Comparison of ENCODE assay signal across 7 cellular contexts in genomic region chr20:40689100-40689942, GRCh38. TPM values are rescaled to one million over a fixed set of nuclear protein-coding genes. Genes with fewer than 3 reads are reported as not detected.
A peak's percentile ranks its signal among the peaks of the same experiment; 100 is the strongest.
DNase-seq lines count a peak whose midpoint lies in the region; ATAC-seq, FAIRE-seq and TF ChIP-seq lines count a peak whose summit lies in the region.

TSS of gene MAFB (minus strand) at chr20:40689236. CDS start at chr20:40688850, 386 bp downstream.

- peak within 1 kb of the TSS; percentile 34 for H3K4me3 ChIP-seq in GM12865 (ENCODE audit: low read depth, low read length)
- H3K4me3 ChIP-seq in neural cell (ENCODE audit: low read length), result peak within 1 kb of the TSS; percentile 92
- H3K4me3 ChIP-seq in thoracic aorta, result peak within 1 kb of the TSS; percentile 77

- no peaks in the 10 kb centered on the region for H3F3A ChIP-seq in neural cell (ENCODE audit: insufficient read depth, low read length, poor library complexity, severe bottlenecking)

- TF ChIP-seq CTCF in GM12865 (IDR thresholded peaks at IDR 0.05; ENCODE audit: insufficient read depth, low read depth, low read length, missing control alignments), result no peak
- no peak for TF ChIP-seq CTCF in neural cell (IDR thresholded peaks at IDR 0.05; ENCODE audit: poor library complexity, severe bottlenecking)
- no peak for TF ChIP-seq CTCF in thoracic aorta (IDR thresholded peaks at IDR 0.05)

- peak within 1 kb of the TSS; percentile 92 for H3K9ac ChIP-seq in neural cell (ENCODE audit: low read length)

- no peak for FAIRE-seq in frontal cortex (lab: Jason Lieb, UNC)

- peaks cover 12% of the 10 kb centered on the region for H3K79me2 ChIP-seq in neural cell (replicated peaks; ENCODE audit: insufficient read depth, low read length)

- H3K27ac Mint-ChIP-seq in activated naive CD4-positive, alpha-beta T cell treated with anti-CD3 and anti-CD28 coated beads, Interleukin-2, amount 10 ng/mL, durations not matched to agents 7 days and 5 days, result peak within 1 kb of the TSS; percentile 67

- H3K27me3 ChIP-seq in neural cell (ENCODE audit: insufficient read depth, low read depth, low read length) (peaks cover 90% of the 10 kb centered on the region), thoracic aorta (replicated peaks; ENCODE audit: insufficient read depth) (no peaks in the 10 kb centered on the region)

- peak within 1 kb of the TSS; percentile 61 for H3K4me3 Mint-ChIP-seq in activated naive CD4-positive, alpha-beta T cell treated with anti-CD3 and anti-CD28 coated beads, Interleukin-2, amount 10 ng/mL, durations not matched to agents 7 days and 5 days

- CTCF ChIA-PET in activated naive CD4-positive, alpha-beta T cell treated with anti-CD3 and anti-CD28 coated beads, Interleukin-2, amount 10 ng/mL, durations not matched to agents 7 days and 5 days (lab: Charles Lee), result interaction anchor here (1.0 to 1.3 kb wide), 3 partner anchors 273 to 1640 kb away, joined by 3 to 4 read pairs (median 3); no protein-coding TSS in a partner anchor

- peaks cover 97% of the 10 kb centered on the region for H3K27me3 Mint-ChIP-seq in activated naive CD4-positive, alpha-beta T cell treated with anti-CD3 and anti-CD28 coated beads, Interleukin-2, amount 10 ng/mL, durations not matched to agents 7 days and 5 days

- TF ChIP-seq EP300 in neural cell (conservative IDR thresholded peaks at IDR 0.05; ENCODE audit: poor library complexity, severe bottlenecking), result peak; percentile 76

- H3K4me1 ChIP-seq in thoracic aorta (ENCODE audit: control insufficient read depth in 1 of 2, low read depth in 2 of 2), result peaks cover 4 to 25% of the 10 kb centered on the region in 2 donors

- peak within 1 kb of the TSS; percentile 93 for H2AFZ ChIP-seq in neural cell (ENCODE audit: low read depth, low read length)

- DNase-seq in GM12865 (ENCODE audit: low read depth) (peak; percentile 66), NCI-H345 (lab: John Stamatoyannopoulos, UW) (peak; percentile 98), frontal cortex (ENCODE audit: low spot score in 2 of 2) (peak; percentile 98 to 99), thoracic aorta (ENCODE audit: low spot score) (peak; percentile 73)
- DNase-seq in activated naive CD4-positive, alpha-beta T cell treated with anti-CD3 and anti-CD28 coated beads, Interleukin-2, amount 10 ng/mL, durations not matched to agents 7 days and 5 days, result peak; percentile 60

- H3K9me3 ChIP-seq in neural cell (ENCODE audit: low read length) (no peaks in the 10 kb centered on the region), thoracic aorta (no peaks in the 10 kb centered on the region)

- peak; percentile 38 for TF ChIP-seq RAD21 in neural cell (conservative IDR thresholded peaks at IDR 0.05)

- H3K36me3 Mint-ChIP-seq in activated naive CD4-positive, alpha-beta T cell treated with anti-CD3 and anti-CD28 coated beads, Interleukin-2, amount 10 ng/mL, durations not matched to agents 7 days and 5 days, result no peaks in the 10 kb centered on the region

- no peaks in the 10 kb centered on the region for H3K9me3 Mint-ChIP-seq in activated naive CD4-positive, alpha-beta T cell treated with anti-CD3 and anti-CD28 coated beads, Interleukin-2, amount 10 ng/mL, durations not matched to agents 7 days and 5 days

- peaks cover 5% of the 10 kb centered on the region for H3K36me3 ChIP-seq in neural cell (ENCODE audit: insufficient read depth, low read length)
- no peaks in the 10 kb centered on the region for H3K36me3 ChIP-seq in thoracic aorta

- H3K9me2 ChIP-seq in neural cell (ENCODE audit: insufficient read depth, low read length), result no peaks in the 10 kb centered on the region

- peaks cover 17% of the 10 kb centered on the region for H3K4me1 Mint-ChIP-seq in activated naive CD4-positive, alpha-beta T cell treated with anti-CD3 and anti-CD28 coated beads, Interleukin-2, amount 10 ng/mL, durations not matched to agents 7 days and 5 days

- ATAC-seq in HG02678 (IDR thresholded peaks at IDR 0.05; ENCODE audit: unreplicated experiment) (peak; percentile 54), thoracic aorta (ENCODE audit: insufficient number of reproducible peaks, low FRiP score, low read depth) (peak; percentile 74)

- H3K27ac ChIP-seq in neural cell (ENCODE audit: low read length), result peak within 1 kb of the TSS; percentile 84
- peak within 1 kb of the TSS; percentile 98 for H3K27ac ChIP-seq in thoracic aorta

- peak within 1 kb of the TSS; percentile 85 for H3K4me2 ChIP-seq in neural cell (ENCODE audit: low read length)

- H4K20me1 ChIP-seq in neural cell (ENCODE audit: insufficient read depth), result peaks cover 12% of the 10 kb centered on the region

TF ChIP-seq in neural cell, 6 proteins besides CTCF, POLR2A, EP300 and RAD21:
- TF ChIP-seq TAF1 (IDR thresholded peaks at IDR 0.05; ENCODE audit: low read depth), result peak; percentile 96
- no peak for TF ChIP-seq SMC3 (conservative IDR thresholded peaks at IDR 0.05; ENCODE audit: poor library complexity)
- TF ChIP-seq MXI1 (conservative IDR thresholded peaks at IDR 0.05; ENCODE audit: poor library complexity, severe bottlenecking), result peak; percentile 27
- peak; percentile 99 for TF ChIP-seq POLR2AphosphoS5 (IDR thresholded peaks at IDR 0.05)
- TF ChIP-seq, protein P1, sequence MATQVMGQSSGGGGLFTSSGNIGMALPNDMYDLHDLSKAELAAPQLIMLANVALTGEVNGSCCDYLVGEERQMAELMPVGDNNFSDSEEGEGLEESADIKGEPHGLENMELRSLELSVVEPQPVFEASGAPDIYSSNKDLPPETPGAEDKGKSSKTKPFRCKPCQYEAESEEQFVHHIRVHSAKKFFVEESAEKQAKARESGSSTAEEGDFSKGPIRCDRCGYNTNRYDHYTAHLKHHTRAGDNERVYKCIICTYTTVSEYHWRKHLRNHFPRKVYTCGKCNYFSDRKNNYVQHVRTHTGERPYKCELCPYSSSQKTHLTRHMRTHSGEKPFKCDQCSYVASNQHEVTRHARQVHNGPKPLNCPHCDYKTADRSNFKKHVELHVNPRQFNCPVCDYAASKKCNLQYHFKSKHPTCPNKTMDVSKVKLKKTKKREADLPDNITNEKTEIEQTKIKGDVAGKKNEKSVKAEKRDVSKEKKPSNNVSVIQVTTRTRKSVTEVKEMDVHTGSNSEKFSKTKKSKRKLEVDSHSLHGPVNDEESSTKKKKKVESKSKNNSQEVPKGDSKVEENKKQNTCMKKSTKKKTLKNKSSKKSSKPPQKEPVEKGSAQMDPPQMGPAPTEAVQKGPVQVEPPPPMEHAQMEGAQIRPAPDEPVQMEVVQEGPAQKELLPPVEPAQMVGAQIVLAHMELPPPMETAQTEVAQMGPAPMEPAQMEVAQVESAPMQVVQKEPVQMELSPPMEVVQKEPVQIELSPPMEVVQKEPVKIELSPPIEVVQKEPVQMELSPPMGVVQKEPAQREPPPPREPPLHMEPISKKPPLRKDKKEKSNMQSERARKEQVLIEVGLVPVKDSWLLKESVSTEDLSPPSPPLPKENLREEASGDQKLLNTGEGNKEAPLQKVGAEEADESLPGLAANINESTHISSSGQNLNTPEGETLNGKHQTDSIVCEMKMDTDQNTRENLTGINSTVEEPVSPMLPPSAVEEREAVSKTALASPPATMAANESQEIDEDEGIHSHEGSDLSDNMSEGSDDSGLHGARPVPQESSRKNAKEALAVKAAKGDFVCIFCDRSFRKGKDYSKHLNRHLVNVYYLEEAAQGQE (IDR thresholded peaks at IDR 0.05; ENCODE audit: borderline replicate concordance), result peak; percentile 92
- no peak for TF ChIP-seq EZH2 (IDR thresholded peaks at IDR 0.05; ENCODE audit: borderline replicate concordance, insufficient read depth, low read length, poor library complexity, severe bottlenecking)

RNA-seq across cellular contexts. Expression of gene MAFB, which starts in this region (rescaled TPM):
- total RNA-seq in frontal cortex (7.3 TPM), thoracic aorta (10 to 100 TPM; 75.0 to 82.9 TPM)
- 4.7 and 5.6 TPM in 2 replicates for polyA plus RNA-seq in neural cell
- 10.5 and 11.0 TPM in 2 replicates for polyA minus RNA-seq in neural cell

Comparison
In these comparisons a context has a peak if more than half of its experiments do, and no peak if none do; other contexts are left out.
1. Peak in every context shown above with its lines: DNase-seq, ATAC-seq, H3K4me3 ChIP-seq and H3K27ac ChIP-seq.
2. H3K4me3 ChIP-seq: peak in every context shown above with its lines; median percentile 92 in neural cell; 77 in thoracic aorta; 34 in GM12865.